ENCODE assay signal across 21 cellular contexts in genomic region chrX:7542566-7542965, GRCh38.
"Had no signal": no experiment of that assay in that cellular context is flagged by ENCODE, and none has a peak within 500 bp of the region (broad histone marks: within the 10 kb centered on the region; RNA-seq: fewer than 3 reads in every experiment).

No MANE protein-coding gene starts in this region.

- H3K36me3 ChIP-seq: esophagus muscularis mucosa, lower lobe of right lung, prostate gland, right atrium auricular region, spleen, tibial artery had no signal

- H3K4me1 Mint-ChIP-seq: naive B cell; stimulated activated memory B cell treated with anti-CD40 and anti-IgM and Interleukin-4, amounts not matched to agents 10 μg/mL and 1 μg/mL and 100 μg/mL, for 72 hours had no signal

- H3K27me3 Mint-ChIP-seq: naive B cell; natural killer cell treated with Interleukin-12 subunit alpha and Interleukin-12 subunit beta and Interleukin-15 and Interleukin-18, amount 100 ng/mL, for 72 hours; stimulated activated memory B cell treated with anti-CD40 and anti-IgM and Interleukin-4, amounts not matched to agents 10 μg/mL and 1 μg/mL and 100 μg/mL, for 72 hours had no signal

- DNase-seq: cerebellar nuclear complex; cortex of kidney; effector CD8-positive, alpha-beta T cell; hypothalamus; left ventricle myocardium superior; lower lobe of right lung; naive B cell; nucleus accumbens; spleen; stimulated activated CD4-positive, alpha-beta T cell treated with anti-CD3 and anti-CD28 coated beads, Interleukin-4, amount 100 ng/mL, for 4 hours; stimulated activated naive CD8-positive, alpha-beta T cell treated with anti-CD3 and anti-CD28 coated beads, Interleukin-15, Interleukin-2, amounts not matched to agents 100 U/mL and 50 U/mL, for 24 hours; substantia nigra; testis; tibial artery had no signal

- H3K27ac Mint-ChIP-seq: natural killer cell treated with Interleukin-12 subunit alpha and Interleukin-12 subunit beta and Interleukin-15 and Interleukin-18, amount 100 ng/mL, for 72 hours; stimulated activated memory B cell treated with anti-CD40 and anti-IgM and Interleukin-4, amounts not matched to agents 10 μg/mL and 1 μg/mL and 100 μg/mL, for 72 hours; type B pancreatic cell had no signal

- H3K27me3 ChIP-seq: esophagus muscularis mucosa, right atrium auricular region, spleen, testis, tibial artery had no signal

- ATAC-seq: left ventricle myocardium superior; lower lobe of right lung; natural killer cell treated with Interleukin-12 subunit alpha and Interleukin-12 subunit beta and Interleukin-15 and Interleukin-18, amount 100 ng/mL, for 72 hours; sciatic nerve; stimulated activated memory B cell treated with anti-CD40 and anti-IgM and Interleukin-4, amounts not matched to agents 10 μg/mL and 1 μg/mL and 100 μg/mL, for 72 hours; stimulated activated naive CD8-positive, alpha-beta T cell treated with anti-CD3 and anti-CD28 coated beads, Interleukin-15, Interleukin-2, amounts not matched to agents 100 U/mL and 50 U/mL, for 24 hours had no signal

- H3K4me1 ChIP-seq: esophagus muscularis mucosa, lower lobe of right lung, prostate gland, right atrium auricular region, spleen, testis, tibial artery had no signal

- H3K36me3 Mint-ChIP-seq: naive B cell; natural killer cell treated with Interleukin-12 subunit alpha and Interleukin-12 subunit beta and Interleukin-15 and Interleukin-18, amount 100 ng/mL, for 72 hours; stimulated activated memory B cell treated with anti-CD40 and anti-IgM and Interleukin-4, amounts not matched to agents 10 μg/mL and 1 μg/mL and 100 μg/mL, for 72 hours; type B pancreatic cell had no signal

- H3K27ac ChIP-seq: esophagus muscularis mucosa, lower lobe of right lung, prostate gland, right atrium auricular region, spleen, testis, tibial artery had no signal

- H3K9me3 ChIP-seq: lower lobe of right lung, prostate gland, right atrium auricular region, testis had no signal

- H3K4me3 Mint-ChIP-seq: naive B cell; natural killer cell treated with Interleukin-12 subunit alpha and Interleukin-12 subunit beta and Interleukin-15 and Interleukin-18, amount 100 ng/mL, for 72 hours; stimulated activated memory B cell treated with anti-CD40 and anti-IgM and Interleukin-4, amounts not matched to agents 10 μg/mL and 1 μg/mL and 100 μg/mL, for 72 hours; type B pancreatic cell had no signal

- H3K4me3 ChIP-seq: esophagus muscularis mucosa, lower lobe of right lung, prostate gland, right atrium auricular region, spleen, testis, tibial artery had no signal

- H3K9me3 Mint-ChIP-seq: type B pancreatic cell had no signal
